ENCODE assay signal across 11 cellular contexts in the genomic region with DNA sequence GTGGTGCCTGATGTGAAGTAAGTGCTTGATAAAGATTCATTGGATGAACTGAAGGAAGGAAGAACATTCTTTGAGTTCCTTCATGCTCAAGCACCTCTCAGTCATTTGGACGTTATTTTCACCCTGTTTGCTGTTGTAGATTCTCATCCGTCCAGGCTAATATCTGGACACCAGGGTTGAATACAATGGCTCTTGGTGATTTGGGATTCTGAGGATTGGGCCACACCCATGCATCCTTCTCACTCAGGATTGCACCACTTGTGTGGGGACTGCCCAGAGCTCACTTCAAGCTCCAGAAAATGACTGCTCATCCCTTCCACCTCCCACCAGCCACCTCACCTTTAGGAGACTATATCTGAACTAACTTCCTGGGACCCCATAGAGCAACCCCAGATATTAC.
A peak's percentile ranks its signal among the peaks of the same experiment; 100 is the strongest.
DNase-seq lines count a peak whose midpoint lies in the region; ATAC-seq and TF ChIP-seq lines count a peak whose summit lies in the region.
"Had no signal": no experiment of that assay in that cellular context is flagged by ENCODE, and none has a peak within 500 bp of the region (broad histone marks: within the 10 kb centered on the region; RNA-seq: fewer than 3 reads in every experiment).

No MANE protein-coding gene starts in this region.

- intact Hi-C loops in HCT116 (cut with micrococcal nuclease) (loop anchor here (2.0 to 10.0 kb wide), 3 partner anchors 27 to 395 kb away; no protein-coding TSS in a partner anchor), breast epithelium (cut with DNase I; ENCODE audit: low total_unique reads) (loop anchor here (2.0 kb wide), 2 partner anchors 33 to 73 kb away; no protein-coding TSS in a partner anchor), lower lobe of right lung (cut with DNase I) (no loop called here)

- no peak overlapping the region for H3K27ac Mint-ChIP-seq in natural killer cell treated with Interleukin-12 subunit alpha and Interleukin-12 subunit beta and Interleukin-15 and Interleukin-18, amount 100 ng/mL, for 72 hours

- no peaks in the 10 kb centered on the region for H3K79me2 ChIP-seq in HCT116 (ENCODE audit: insufficient read depth, low read length)

- peak overlapping the region; percentile 66; the same call in 1 of the 2 replicates for H3K9ac ChIP-seq in HCT116 (ENCODE audit: low read length)

- BruUV-seq in HCT116 (replicated peaks; lab: Mats Ljungman, UMichigan): no TSS peak

- H3K4me3 ChIP-seq in HCT116 (replicated peaks in 1 of 2; ENCODE audit: low read depth in 1 of 2, low read length in 2 of 2) (no peak overlapping the region), breast epithelium (no peak overlapping the region), lower lobe of right lung (no peak overlapping the region)

- DNase-seq in HCT116 (ENCODE audit: low read depth, low spot score) (no peak), breast epithelium (ENCODE audit: low spot score in 2 of 2) (no peak), lower lobe of right lung (no peak), substantia nigra (lab: John Stamatoyannopoulos, UW) (no peak), retina (no peak)
- no peak for DNase-seq in natural killer cell treated with Interleukin-12 subunit alpha and Interleukin-12 subunit beta and Interleukin-15 and Interleukin-18, amount 100 ng/mL, for 72 hours (ENCODE audit: low spot score)
- DNase-seq: Caco-2, erythroblast, WERI-Rb-1 had no signal

- H3K4me3 Mint-ChIP-seq in natural killer cell treated with Interleukin-12 subunit alpha and Interleukin-12 subunit beta and Interleukin-15 and Interleukin-18, amount 100 ng/mL, for 72 hours: no peak overlapping the region

- H3K9me3 Mint-ChIP-seq in natural killer cell treated with Interleukin-12 subunit alpha and Interleukin-12 subunit beta and Interleukin-15 and Interleukin-18, amount 100 ng/mL, for 72 hours: no peaks in the 10 kb centered on the region

- H3K4me1 ChIP-seq in HCT116 (ENCODE audit: control insufficient read depth in 1 of 2, insufficient read depth in 2 of 2, low read length in 2 of 2) (peaks cover 43 to 63% of the 10 kb centered on the region in 2 experiments), breast epithelium (peaks cover 0 to 21% of the 10 kb centered on the region in 2 donors), lower lobe of right lung (peaks cover 75% of the 10 kb centered on the region)

- no peaks in the 10 kb centered on the region for H3K4me1 Mint-ChIP-seq in natural killer cell treated with Interleukin-12 subunit alpha and Interleukin-12 subunit beta and Interleukin-15 and Interleukin-18, amount 100 ng/mL, for 72 hours (ENCODE audit: low read depth in 2 of 2)

- no peak for TF ChIP-seq POLR2A in HCT116 (IDR thresholded peaks at IDR 0.05; ENCODE audit: borderline replicate concordance, extremely low read depth, insufficient read depth, insufficient read length)
- no peak for TF ChIP-seq POLR2A in breast epithelium (IDR thresholded peaks at IDR 0.05)

- POLR2A ChIA-PET in HCT116 (lab: Charles Lee): interaction anchor here (1.7 kb wide), 1 partner anchor 229 kb away, joined by 3 read pairs; no protein-coding TSS in a partner anchor

- no peaks in the 10 kb centered on the region for H3K9me2 ChIP-seq in HCT116 (ENCODE audit: insufficient read depth)

- no peak overlapping the region for H3K27ac ChIP-seq in HCT116 (ENCODE audit: low read depth, low read length)
- peak overlapping the region; percentile 84 to 97 for H3K27ac ChIP-seq in breast epithelium
- H3K27ac ChIP-seq in lower lobe of right lung: peak overlapping the region; percentile 91
- H3K27ac ChIP-seq in substantia nigra (ENCODE audit: low read depth, low read length, poor library complexity, severe bottlenecking): peak overlapping the region; percentile 99
- H3K27ac ChIP-seq: WERI-Rb-1 had no signal

- H3K9me3 ChIP-seq in HCT116 (ENCODE audit: control insufficient read depth in 1 of 2, insufficient read depth in 1 of 2, low read depth in 1 of 2, low read length in 2 of 2) (no peaks in the 10 kb centered on the region), breast epithelium (no peaks in the 10 kb centered on the region), lower lobe of right lung (no peaks in the 10 kb centered on the region)
- H3K9me3 ChIP-seq: Caco-2 had no signal

- no peak for TF ChIP-seq RAD21 in HCT116 (IDR thresholded peaks at IDR 0.05; ENCODE audit: low read depth)

- no peak overlapping the region for H2AFZ ChIP-seq in HCT116 (ENCODE audit: low read depth, low read length, poor library complexity, severe bottlenecking)

- no peaks in the 10 kb centered on the region for H3K36me3 Mint-ChIP-seq in natural killer cell treated with Interleukin-12 subunit alpha and Interleukin-12 subunit beta and Interleukin-15 and Interleukin-18, amount 100 ng/mL, for 72 hours

- CTCF ChIA-PET in HCT116 (lab: Charles Lee): interaction anchor here (1.9 to 14.5 kb wide), 2 partner anchors 8 to 80 kb away, joined by 7 to 297 read pairs; no protein-coding TSS in a partner anchor

- H4K20me1 ChIP-seq in HCT116 (ENCODE audit: insufficient read depth): no peaks in the 10 kb centered on the region

- ATAC-seq in HCT116 (no peak), lower lobe of right lung (no peak), HG03442 (IDR thresholded peaks at IDR 0.05; ENCODE audit: unreplicated experiment) (no peak), HG03342 (IDR thresholded peaks at IDR 0.05; ENCODE audit: unreplicated experiment) (no peak)
- ATAC-seq in natural killer cell treated with Interleukin-12 subunit alpha and Interleukin-12 subunit beta and Interleukin-15 and Interleukin-18, amount 100 ng/mL, for 72 hours: no peak

- H3K4me2 ChIP-seq in HCT116 (ENCODE audit: low read length): peak overlapping the region; percentile 93

- H3K27me3 Mint-ChIP-seq in natural killer cell treated with Interleukin-12 subunit alpha and Interleukin-12 subunit beta and Interleukin-15 and Interleukin-18, amount 100 ng/mL, for 72 hours: peaks cover 0 to 3% of the 10 kb centered on the region in 2 donors

- H3K36me3 ChIP-seq in HCT116 (ENCODE audit: control insufficient read depth in 1 of 2, insufficient read depth in 2 of 2, low read length in 2 of 2) (no peaks in the 10 kb centered on the region), breast epithelium (no peaks in the 10 kb centered on the region), lower lobe of right lung (no peaks in the 10 kb centered on the region)

- RAD21 ChIA-PET in HCT116 (lab: Charles Lee; ENCODE audit: low non-redundant PET in 1 of 2, low total read pairs in 2 of 2, uncharacterized antibody in 2 of 2, unreplicated experiment in 2 of 2): interaction anchor here (0.9 to 3.9 kb wide), 3 partner anchors 28 to 81 kb away, joined by 3 to 28 read pairs (median 3); no protein-coding TSS in a partner anchor

- TF ChIP-seq CTCF in HCT116 (IDR thresholded peaks at IDR 0.05 in 2 of 3, conservative IDR thresholded peaks at IDR 0.05 in 1 of 3; ENCODE audit: borderline replicate concordance in 1 of 3, insufficient read depth in 1 of 3, low read depth in 2 of 3, low read length in 2 of 3) (no peak), breast epithelium (IDR thresholded peaks at IDR 0.05) (no peak), lower lobe of right lung (IDR thresholded peaks at IDR 0.05) (no peak)

- H3K27me3 ChIP-seq in HCT116 (ENCODE audit: insufficient read depth, low read length) (no peaks in the 10 kb centered on the region), breast epithelium (no peaks in the 10 kb centered on the region), lower lobe of right lung (ENCODE audit: low read depth) (no peaks in the 10 kb centered on the region)

TF ChIP-seq in HCT116, 20 proteins besides CTCF, POLR2A, EP300 and RAD21:
- no peak for TF ChIP-seq CEBPB (IDR thresholded peaks at IDR 0.05; ENCODE audit: low read depth)
